Comparison of ENCODE assay signal across 17 cellular contexts in the genomic region with DNA sequence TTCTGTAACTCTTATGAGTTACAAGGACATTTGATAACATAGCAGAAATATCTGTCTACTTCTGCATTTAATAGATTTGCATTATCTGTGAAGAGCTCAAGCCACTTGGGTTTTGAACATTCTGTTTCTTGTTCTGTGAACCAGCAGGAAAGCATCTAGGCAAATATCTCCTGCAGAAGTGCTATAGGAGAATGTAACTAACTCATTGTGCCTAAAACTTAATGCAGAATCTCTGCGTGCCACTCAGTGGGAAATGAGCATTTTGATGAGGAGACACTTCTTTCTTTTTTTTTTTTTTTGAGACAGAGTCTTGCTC.
DNase-seq lines count a peak whose midpoint lies in the region; ATAC-seq and TF ChIP-seq lines count a peak whose summit lies in the region.
"Had no signal": no experiment of that assay in that cellular context is flagged by ENCODE, and none has a peak within 500 bp of the region (broad histone marks: within the 10 kb centered on the region; RNA-seq: fewer than 3 reads in every experiment).

No MANE protein-coding gene starts in this region.

- no peak for TF ChIP-seq CTCF in adrenal gland (IDR thresholded peaks at IDR 0.05)
- no peak for TF ChIP-seq CTCF in hepatocyte (IDR thresholded peaks at IDR 0.05; ENCODE audit: poor library complexity)

- H3K9me3 ChIP-seq in adrenal gland (replicated peaks in 1 of 3) = no peaks in the 10 kb centered on the region
- no peaks in the 10 kb centered on the region for H3K9me3 ChIP-seq in hepatocyte (ENCODE audit: low read depth)
- no peaks in the 10 kb centered on the region for H3K9me3 ChIP-seq in skeletal muscle tissue (ENCODE audit: control insufficient read depth in 3 of 3, low read length in 3 of 3)

- H3K27ac ChIP-seq in ACC112 (ENCODE audit: low read depth, low read length) = peak overlapping the region; percentile 99
- peak overlapping the region in 3 of 5 donors; percentile 55 to 71 (median 60) for H3K27ac ChIP-seq in adrenal gland
- H3K27ac ChIP-seq in hepatocyte = peak overlapping the region; percentile 50
- H3K27ac ChIP-seq in skeletal muscle tissue (ENCODE audit: low read depth, low read length) = peak overlapping the region; percentile 69

- no peak overlapping the region for H3K9ac ChIP-seq in skeletal muscle tissue (ENCODE audit: low read depth in 1 of 3, low read length in 3 of 3)

- no peaks in the 10 kb centered on the region for H3K9me3 Mint-ChIP-seq in T-helper 2 cell treated with Interferon-gamma antibody and Interleukin-4, amounts not matched to agents 5 μg/mL and 100 μg/mL, for 36 hours
- H3K9me3 Mint-ChIP-seq: activated CD4-positive, alpha-beta memory T cell treated with anti-CD3 and anti-CD28 coated beads, Interleukin-2, amount 10 ng/mL, durations not matched to agents 7 days and 5 days; CD8-positive, alpha-beta T cell had no signal

- intact Hi-C loops in adrenal gland (cut with DNase I) = loop anchor here in 1 of 2 donors (5.0 kb wide), 1 partner anchor 86 kb away; no protein-coding TSS in a partner anchor

- H2AFZ ChIP-seq in ACC112 (ENCODE audit: low read length, unreplicated experiment) = peak overlapping the region; percentile 70
- no peak overlapping the region for H2AFZ ChIP-seq in hepatocyte

- no peaks in the 10 kb centered on the region for H3K27me3 ChIP-seq in ACC112 (ENCODE audit: insufficient read depth, low read length)
- no peaks in the 10 kb centered on the region for H3K27me3 ChIP-seq in adrenal gland
- no peaks in the 10 kb centered on the region for H3K27me3 ChIP-seq in hepatocyte
- H3K27me3 ChIP-seq in skeletal muscle tissue (ENCODE audit: control insufficient read depth in 3 of 3, insufficient read depth in 3 of 3, low read length in 3 of 3) = no peaks in the 10 kb centered on the region

- no peak for DNase-seq in adrenal gland
- no peak for DNase-seq in hepatocyte (ENCODE audit: low spot score)
- no peak for DNase-seq in GM19240 (ENCODE audit: insufficient read length, low spot score)
- no peak for DNase-seq in T-helper 2 cell treated with Interferon-gamma antibody and Interleukin-4, amounts not matched to agents 5 μg/mL and 100 μg/mL, for 36 hours (ENCODE audit: low spot score)
- DNase-seq: activated CD4-positive, alpha-beta memory T cell treated with anti-CD3 and anti-CD28 coated beads, Interleukin-2, amount 10 ng/mL, durations not matched to agents 7 days and 5 days; activated T-cell treated with anti-CD3 and anti-CD28 coated beads, Interleukin-2, amount 50 U/mL, for 48 hours; CD8-positive, alpha-beta T cell; NCI-H1105; NCI-H2107; NCI-H526 treated with DMSO at 0.1 percent for 48 hours; occipital lobe; SHP77 treated with DMSO at 0.1 percent for 48 hours had no signal

- H3K27ac Mint-ChIP-seq in T-helper 2 cell treated with Interferon-gamma antibody and Interleukin-4, amounts not matched to agents 5 μg/mL and 100 μg/mL, for 36 hours = no peak overlapping the region
- H3K27ac Mint-ChIP-seq: activated CD4-positive, alpha-beta memory T cell treated with anti-CD3 and anti-CD28 coated beads, Interleukin-2, amount 10 ng/mL, durations not matched to agents 7 days and 5 days; activated naive CD8-positive, alpha-beta T cell; CD8-positive, alpha-beta T cell had no signal

- TF ChIP-seq POLR2A in adrenal gland (IDR thresholded peaks at IDR 0.05) = no peak

- H3K4me3 ChIP-seq in ACC112 (ENCODE audit: low read depth, low read length) (peak overlapping the region; percentile 61), adrenal gland (no peak overlapping the region), hepatocyte (no peak overlapping the region), skeletal muscle tissue (ENCODE audit: low read length in 3 of 3) (no peak overlapping the region)

- 78 to 92% (median 88%) methylated on average over 1 of the region's 1 CpG for WGBS in adrenal gland, 4 donors
- WGBS in hepatocyte (ENCODE audit: low lambda C conversion rate, missing lambda C conversion rate) = 92% methylated on average over 1 of the region's 1 CpG

- H3K4me1 ChIP-seq in ACC112 (ENCODE audit: control insufficient read depth, insufficient read depth, low read length, unreplicated experiment) = peaks cover 51% of the 10 kb centered on the region
- H3K4me1 ChIP-seq in adrenal gland (replicated peaks in 1 of 2) = no peaks in the 10 kb centered on the region
- peaks cover 4% of the 10 kb centered on the region for H3K4me1 ChIP-seq in hepatocyte (ENCODE audit: insufficient read depth)
- H3K4me1 ChIP-seq in skeletal muscle tissue (ENCODE audit: control insufficient read depth in 3 of 3, insufficient read depth in 3 of 3, low read length in 3 of 3) = peaks cover 5 to 16% (median 15%) of the 10 kb centered on the region in 3 donors

- ATAC-seq in GM21717 (IDR thresholded peaks at IDR 0.05; ENCODE audit: unreplicated experiment) = no peak
- ATAC-seq in GM21381 (IDR thresholded peaks at IDR 0.05; ENCODE audit: unreplicated experiment) = no peak
- ATAC-seq: CD8-positive, alpha-beta T cell had no signal

- no peaks in the 10 kb centered on the region for H3K9me2 ChIP-seq in hepatocyte (replicated peaks; ENCODE audit: insufficient read depth)

- H3K36me3 ChIP-seq in ACC112 (ENCODE audit: insufficient read depth, low read length) = no peaks in the 10 kb centered on the region
- no peaks in the 10 kb centered on the region for H3K36me3 ChIP-seq in adrenal gland (replicated peaks in 1 of 2)
- H3K36me3 ChIP-seq in hepatocyte (replicated peaks; ENCODE audit: insufficient read depth, low read depth) = no peaks in the 10 kb centered on the region
- H3K36me3 ChIP-seq in skeletal muscle tissue (ENCODE audit: control insufficient read depth in 3 of 3, insufficient read depth in 3 of 3, low read length in 3 of 3) = peaks cover 38 to 67% (median 38%) of the 10 kb centered on the region in 3 donors

- H3K4me3 Mint-ChIP-seq in T-helper 2 cell treated with Interferon-gamma antibody and Interleukin-4, amounts not matched to agents 5 μg/mL and 100 μg/mL, for 36 hours = no peak overlapping the region
- H3K4me3 Mint-ChIP-seq: activated CD4-positive, alpha-beta memory T cell treated with anti-CD3 and anti-CD28 coated beads, Interleukin-2, amount 10 ng/mL, durations not matched to agents 7 days and 5 days; activated naive CD8-positive, alpha-beta T cell; CD8-positive, alpha-beta T cell had no signal

- peak overlapping the region; percentile 8 for H3K4me2 ChIP-seq in hepatocyte

- H3K79me2 ChIP-seq in ACC112 (ENCODE audit: control insufficient read depth, insufficient read depth, low read length, unreplicated experiment) (no peaks in the 10 kb centered on the region), hepatocyte (no peaks in the 10 kb centered on the region)

- peaks cover 7% of the 10 kb centered on the region for H3K27me3 Mint-ChIP-seq in T-helper 2 cell treated with Interferon-gamma antibody and Interleukin-4, amounts not matched to agents 5 μg/mL and 100 μg/mL, for 36 hours (ENCODE audit: low read depth)
- H3K27me3 Mint-ChIP-seq: activated naive CD8-positive, alpha-beta T cell had no signal

- no peaks in the 10 kb centered on the region for H4K20me1 ChIP-seq in hepatocyte (ENCODE audit: insufficient read depth, poor library complexity, severe bottlenecking)

- peaks cover 3% of the 10 kb centered on the region for H3K4me1 Mint-ChIP-seq in T-helper 2 cell treated with Interferon-gamma antibody and Interleukin-4, amounts not matched to agents 5 μg/mL and 100 μg/mL, for 36 hours (ENCODE audit: low read depth)
- H3K4me1 Mint-ChIP-seq: activated CD4-positive, alpha-beta memory T cell treated with anti-CD3 and anti-CD28 coated beads, Interleukin-2, amount 10 ng/mL, durations not matched to agents 7 days and 5 days had no signal

- H3K36me3 Mint-ChIP-seq in T-helper 2 cell treated with Interferon-gamma antibody and Interleukin-4, amounts not matched to agents 5 μg/mL and 100 μg/mL, for 36 hours (ENCODE audit: low read depth) = no peaks in the 10 kb centered on the region
